In genomic region chr6:15475872-15476271, GRCh38 we compare ENCODE assay signal across 19 cellular contexts.
A peak's percentile ranks its signal among the peaks of the same experiment; 100 is the strongest.
DNase-seq lines count a peak whose midpoint lies in the region; ATAC-seq and TF ChIP-seq lines count a peak whose summit lies in the region.
"Had no signal": no experiment of that assay in that cellular context is flagged by ENCODE, and none has a peak within 500 bp of the region (broad histone marks: within the 10 kb centered on the region; RNA-seq: fewer than 3 reads in every experiment).

No MANE protein-coding gene starts in this region.

- H3K79me1 ChIP-seq in IMR-90 (ENCODE audit: low read depth in 1 of 2, low read length in 2 of 2): peaks cover 35 to 83% of the 10 kb centered on the region in 2 experiments

- H2BK5ac ChIP-seq in IMR-90 (ENCODE audit: low read depth, low read length, poor library complexity, severe bottlenecking): peak overlapping the region; percentile 70

- ATAC-seq in IMR-90 (ENCODE audit: low read depth): no peak
- no peak for ATAC-seq in gastrocnemius medialis
- ATAC-seq in HG03135 (IDR thresholded peaks at IDR 0.05; ENCODE audit: unreplicated experiment): no peak
- ATAC-seq: activated naive CD4-positive, alpha-beta T cell treated with anti-CD3 and anti-CD28 coated beads, Interleukin-2, amount 50 U/mL, for 72 hours; esophagus mucosa had no signal

- H4K8ac ChIP-seq in IMR-90 (ENCODE audit: low read depth in 2 of 2, low read length in 2 of 2): peak overlapping the region in 1 of 2 experiments; percentile 70; a peak in 1 of 4 replicates

- intact Hi-C loops in IMR-90 (cut with micrococcal nuclease): loop anchor here (10.0 kb wide), 1 partner anchor 411 kb away; no protein-coding TSS in a partner anchor
- intact Hi-C loops in gastrocnemius medialis (cut with DNase I; ENCODE audit: low total_unique reads): loop anchor here (5.0 kb wide), 1 partner anchor 229 kb away; the partner anchor contains the start of gene JARID2

- in situ Hi-C loops in IMR-90 (cut with MboI; ENCODE audit: low sequenced_read_pairs) (no loop called here), gastrocnemius medialis (cut with MboI; ENCODE audit: low sequenced_read_pairs in 4 of 4) (loop anchor here in 2 of 4 donors (25.0 kb wide), 3 partner anchors 214 to 1264 kb away; no protein-coding TSS in a partner anchor)

- dilution Hi-C loops in IMR-90 (cut with HindIII; ENCODE audit: low sequenced_read_pairs, unreplicated experiment): no loop called here

- no peak overlapping the region for H3K4me3 Mint-ChIP-seq in activated CD4-positive, alpha-beta T cell treated with anti-CD3 and anti-CD28 coated beads, Interleukin-2, amount 10 ng/mL, durations not matched to agents 7 days and 5 days
- no peak overlapping the region for H3K4me3 Mint-ChIP-seq in endothelial cell (ENCODE audit: unreplicated experiment)
- H3K4me3 Mint-ChIP-seq: CD4-positive, CD25-positive, alpha-beta regulatory T cell had no signal

- peak overlapping the region; percentile 73 for H3K14ac ChIP-seq in IMR-90 (replicated peaks; ENCODE audit: low read depth, low read length)

- H3K27ac ChIP-seq in IMR-90 (ENCODE audit: insufficient read depth, low read length) (peak overlapping the region; percentile 97), gastrocnemius medialis (peak overlapping the region; percentile 71 to 87 (median 83))
- H3K27ac ChIP-seq: brain microvascular endothelial cell, SJCRH30 had no signal

- no peak for TF ChIP-seq CTCF in IMR-90 (conservative IDR thresholded peaks at IDR 0.05; ENCODE audit: low read depth, low read length)
- TF ChIP-seq CTCF in endothelial cell (IDR thresholded peaks at IDR 0.05; ENCODE audit: unreplicated experiment): no peak
- TF ChIP-seq CTCF in gastrocnemius medialis (IDR thresholded peaks at IDR 0.05 in 4 of 5, conservative IDR thresholded peaks at IDR 0.05 in 1 of 5): no peak

- H4K91ac ChIP-seq in IMR-90 (ENCODE audit: insufficient read depth, low read depth, low read length): peak overlapping the region; percentile 71

- peaks cover 35% of the 10 kb centered on the region for H3K9me1 ChIP-seq in IMR-90 (ENCODE audit: insufficient read depth, low read length)

- H3K56ac ChIP-seq in IMR-90 (ENCODE audit: extremely low read depth, insufficient read depth, low read length): no peak overlapping the region

- peaks cover 44% of the 10 kb centered on the region for H3K36me3 Mint-ChIP-seq in activated CD4-positive, alpha-beta T cell treated with anti-CD3 and anti-CD28 coated beads, Interleukin-2, amount 10 ng/mL, durations not matched to agents 7 days and 5 days (ENCODE audit: low read depth)
- H3K36me3 Mint-ChIP-seq in endothelial cell (ENCODE audit: low read depth, unreplicated experiment): peaks cover 11% of the 10 kb centered on the region

- no peak overlapping the region for H2AFZ ChIP-seq in IMR-90 (replicated peaks; ENCODE audit: low read length, poor library complexity)

- H3K23ac ChIP-seq in IMR-90 (ENCODE audit: low read depth, low read length): peak overlapping the region; percentile 33; the same call in 1 of the 2 replicates

- H3K27me3 Mint-ChIP-seq in activated CD4-positive, alpha-beta T cell treated with anti-CD3 and anti-CD28 coated beads, Interleukin-2, amount 10 ng/mL, durations not matched to agents 7 days and 5 days: no peaks in the 10 kb centered on the region
- peaks cover 9% of the 10 kb centered on the region for H3K27me3 Mint-ChIP-seq in endothelial cell (ENCODE audit: unreplicated experiment)
- H3K27me3 Mint-ChIP-seq: CD4-positive, CD25-positive, alpha-beta regulatory T cell had no signal

- H2AK9ac ChIP-seq in IMR-90 (replicated peaks; ENCODE audit: low read depth, low read length, poor library complexity): peak overlapping the region; percentile 53

- POLR2A ChIA-PET in activated CD4-positive, alpha-beta T cell treated with anti-CD3 and anti-CD28 coated beads, Interleukin-2, amount 10 ng/mL, durations not matched to agents 7 days and 5 days (lab: Charles Lee): interaction anchor here (0.6 kb wide), 1 partner anchor 72 kb away, joined by 3 read pairs; no protein-coding TSS in a partner anchor
- POLR2A ChIA-PET in IMR-90 (lab: Charles Lee; ENCODE audit: unreplicated experiment): no interaction called here

- peaks cover 18% of the 10 kb centered on the region for H3K4me1 Mint-ChIP-seq in activated CD4-positive, alpha-beta T cell treated with anti-CD3 and anti-CD28 coated beads, Interleukin-2, amount 10 ng/mL, durations not matched to agents 7 days and 5 days
- peaks cover 62% of the 10 kb centered on the region for H3K4me1 Mint-ChIP-seq in endothelial cell (ENCODE audit: unreplicated experiment)

- peak overlapping the region; percentile 15 for H3K27ac Mint-ChIP-seq in activated CD4-positive, alpha-beta T cell treated with anti-CD3 and anti-CD28 coated beads, Interleukin-2, amount 10 ng/mL, durations not matched to agents 7 days and 5 days
- H3K27ac Mint-ChIP-seq in endothelial cell (ENCODE audit: unreplicated experiment): peak overlapping the region; percentile 77

- H2BK15ac ChIP-seq in IMR-90 (ENCODE audit: low read depth, low read length): peak overlapping the region; percentile 65; the same call in 1 of the 3 replicates

- peak overlapping the region; percentile 86; the same call in 1 of the 2 replicates for H4K5ac ChIP-seq in IMR-90 (ENCODE audit: low read depth, low read length)

- H3K4me2 ChIP-seq in IMR-90 (ENCODE audit: low read depth, low read length): peak overlapping the region; percentile 80; the same call in 1 of the 2 replicates
- H3K4me2 ChIP-seq: smooth muscle cell had no signal

- peaks cover 33% of the 10 kb centered on the region for H3K4me1 ChIP-seq in IMR-90 (ENCODE audit: control insufficient read depth, insufficient read depth, low read length)
- H3K4me1 ChIP-seq in gastrocnemius medialis: peaks cover 66 to 75% of the 10 kb centered on the region in 2 donors
- H3K4me1 ChIP-seq: SJCRH30 had no signal

- no peaks in the 10 kb centered on the region for H3K9me3 ChIP-seq in IMR-90 (ENCODE audit: control insufficient read depth, insufficient read depth, low read length)
- H3K9me3 ChIP-seq in gastrocnemius medialis: no peaks in the 10 kb centered on the region
- H3K9me3 ChIP-seq: SJCRH30 had no signal

- H3K36me3 ChIP-seq in IMR-90 (ENCODE audit: control insufficient read depth, insufficient read depth, low read length) (peaks cover 11% of the 10 kb centered on the region), gastrocnemius medialis (no peaks in the 10 kb centered on the region)
- H3K36me3 ChIP-seq: brain microvascular endothelial cell had no signal

- no peak for TF ChIP-seq RAD21 in IMR-90 (IDR thresholded peaks at IDR 0.05; ENCODE audit: low read length)

- WGBS in IMR-90 (ENCODE audit: extremely low coverage in 2 of 2, insufficient read length in 1 of 2), 2 experiments: 100% methylated on average over 1 of the region's 4 CpGs; no CpG with 5 or more reads in 1 of the 2 experiments

- H3K9ac ChIP-seq in IMR-90 (ENCODE audit: low read depth, low read length): no peak overlapping the region

- no peaks in the 10 kb centered on the region for H3K9me3 Mint-ChIP-seq in activated CD4-positive, alpha-beta T cell treated with anti-CD3 and anti-CD28 coated beads, Interleukin-2, amount 10 ng/mL, durations not matched to agents 7 days and 5 days
- H3K9me3 Mint-ChIP-seq in endothelial cell (ENCODE audit: unreplicated experiment): no peaks in the 10 kb centered on the region
- H3K9me3 Mint-ChIP-seq: activated naive CD4-positive, alpha-beta T cell treated with anti-CD3 and anti-CD28 coated beads, Interleukin-2, amount 50 U/mL, for 72 hours had no signal

- TF ChIP-seq POLR2A in IMR-90 (IDR thresholded peaks at IDR 0.05; ENCODE audit: low read depth, low read length) (no peak), gastrocnemius medialis (IDR thresholded peaks at IDR 0.05) (no peak)

- H2BK20ac ChIP-seq in IMR-90 (ENCODE audit: low read depth, low read length): peak overlapping the region; percentile 75

- no peaks in the 10 kb centered on the region for H3K27me3 ChIP-seq in IMR-90 (ENCODE audit: control insufficient read depth, insufficient read depth, low read length)
- no peaks in the 10 kb centered on the region for H3K27me3 ChIP-seq in gastrocnemius medialis
- H3K27me3 ChIP-seq: brain microvascular endothelial cell, SJCRH30 had no signal

- peak overlapping the region; percentile 56 for H2BK120ac ChIP-seq in IMR-90 (ENCODE audit: low read depth, low read length)

- peak overlapping the region; percentile 97 for H3K18ac ChIP-seq in IMR-90 (ENCODE audit: low read depth, low read length)

- no peak for DNase-seq in activated CD4-positive, alpha-beta T cell treated with anti-CD3 and anti-CD28 coated beads, Interleukin-2, amount 10 ng/mL, durations not matched to agents 7 days and 5 days
- DNase-seq in activated CD4-positive, alpha-beta T cell treated with anti-CD3 and anti-CD28 coated beads, Interleukin-2, amount 50 U/mL, for 1 hour: no peak
- DNase-seq in IMR-90: no peak
- DNase-seq in endothelial cell (ENCODE audit: low spot score): no peak
- no peak for DNase-seq in gastrocnemius medialis
- DNase-seq in nucleus accumbens (lab: John Stamatoyannopoulos, UW): no peak
- DNase-seq in COLO829 (ENCODE audit: low spot score): no peak
- DNase-seq: activated CD4-positive, alpha-beta T cell treated with anti-CD3 and anti-CD28 coated beads for 1 hour; brain microvascular endothelial cell; CD4-positive, CD25-positive, alpha-beta regulatory T cell; NCI-H82; posterior cingulate gyrus; SJCRH30; stimulated activated CD4-positive, alpha-beta T cell treated with anti-CD3 and anti-CD28 coated beads, Interleukin-4, amount 100 ng/mL, for 4 hours had no signal

- H3K4ac ChIP-seq in IMR-90 (ENCODE audit: low read depth, low read length): peak overlapping the region; percentile 69

- no TSS peak for BruUV-seq in IMR-90 (replicated peaks; lab: Mats Ljungman, UMichigan)

- H4K20me1 ChIP-seq in IMR-90 (ENCODE audit: insufficient read depth, low read length): peaks cover 26% of the 10 kb centered on the region

- H2AK5ac ChIP-seq in IMR-90 (ENCODE audit: low read depth, low read length): peak overlapping the region; percentile 95; the same call in 1 of the 2 replicates

- H3K4me3 ChIP-seq in IMR-90 (ENCODE audit: insufficient read depth, low read depth, low read length) (no peak overlapping the region), gastrocnemius medialis (no peak overlapping the region)
- H3K4me3 ChIP-seq: lung, SJCRH30, smooth muscle cell had no signal

- CTCF ChIA-PET in activated CD4-positive, alpha-beta T cell treated with anti-CD3 and anti-CD28 coated beads, Interleukin-2, amount 10 ng/mL, durations not matched to agents 7 days and 5 days (lab: Charles Lee): interaction anchor here (1.4 kb wide), 1 partner anchor 18 kb away, joined by 3 read pairs; no protein-coding TSS in a partner anchor
- CTCF ChIA-PET in IMR-90 (lab: Yijun Ruan, JAX): no interaction called here

TF ChIP-seq in IMR-90, 13 proteins besides CTCF, POLR2A, EP300 and RAD21 (continues in another document):
- TF ChIP-seq CEBPB (IDR thresholded peaks at IDR 0.05; ENCODE audit: low read depth, low read length): no peak
- TF ChIP-seq SMC3 (IDR thresholded peaks at IDR 0.05; ENCODE audit: low read depth, low read length): no peak
